In genomic region chr15:42348083-42348482, GRCh38 we compare ENCODE assay signal across 19 cellular contexts. TPM values are rescaled to one million over a fixed set of nuclear protein-coding genes. Genes with fewer than 3 reads are reported as not detected.
A peak's percentile ranks its signal among the peaks of the same experiment; 100 is the strongest.
DNase-seq lines count a peak whose midpoint lies in the region; ATAC-seq, FAIRE-seq and TF ChIP-seq lines count a peak whose summit lies in the region.
"Had no signal": no experiment of that assay in that cellular context is flagged by ENCODE, and none has a peak within 500 bp of the region (broad histone marks: within the 10 kb centered on the region; RNA-seq: fewer than 3 reads in every experiment).

No MANE protein-coding gene starts in this region.

- no peaks in the 10 kb centered on the region for H3K9me3 ChIP-seq in hepatocyte (ENCODE audit: low read depth)
- H3K9me3 ChIP-seq in ovary: no peaks in the 10 kb centered on the region
- H3K9me3 ChIP-seq: BLaER1, thoracic aorta had no signal

- H3K9me3 Mint-ChIP-seq in T-cell: no peaks in the 10 kb centered on the region
- H3K9me3 Mint-ChIP-seq: neural progenitor cell had no signal

- no peaks in the 10 kb centered on the region for H3K9me2 ChIP-seq in hepatocyte (replicated peaks; ENCODE audit: insufficient read depth)

- H3K36me3 ChIP-seq in BJ (ENCODE audit: control insufficient read depth, insufficient read depth, low read length): peaks cover 5% of the 10 kb centered on the region
- peaks cover 7% of the 10 kb centered on the region for H3K36me3 ChIP-seq in bronchial epithelial cell (ENCODE audit: control insufficient read depth, insufficient read depth, low read length)
- H3K36me3 ChIP-seq in hepatocyte (replicated peaks; ENCODE audit: insufficient read depth, low read depth): no peaks in the 10 kb centered on the region
- H3K36me3 ChIP-seq in ovary: no peaks in the 10 kb centered on the region
- H3K36me3 ChIP-seq: neural progenitor cell had no signal

- no peaks in the 10 kb centered on the region for H3K27me3 ChIP-seq in BJ (ENCODE audit: control insufficient read depth, insufficient read depth, low read length)
- no peaks in the 10 kb centered on the region for H3K27me3 ChIP-seq in bronchial epithelial cell (ENCODE audit: control insufficient read depth, insufficient read depth, low read length)
- H3K27me3 ChIP-seq in hepatocyte: no peaks in the 10 kb centered on the region
- no peaks in the 10 kb centered on the region for H3K27me3 ChIP-seq in ovary
- H3K27me3 ChIP-seq: BLaER1, neural progenitor cell had no signal

- H3K4me1 Mint-ChIP-seq in T-cell: no peaks in the 10 kb centered on the region
- H3K4me1 Mint-ChIP-seq: neural progenitor cell had no signal

- no peaks in the 10 kb centered on the region for H4K20me1 ChIP-seq in hepatocyte (ENCODE audit: insufficient read depth, poor library complexity, severe bottlenecking)
- H4K20me1 ChIP-seq: BLaER1 had no signal

- no peaks in the 10 kb centered on the region for H3K27me3 Mint-ChIP-seq in T-cell

- TF ChIP-seq POLR2A in ovary (IDR thresholded peaks at IDR 0.05): no peak

- TF ChIP-seq CTCF in BJ (IDR thresholded peaks at IDR 0.05; ENCODE audit: insufficient read depth, low read depth, low read length): no peak
- TF ChIP-seq CTCF in bronchial epithelial cell (IDR thresholded peaks at IDR 0.05; ENCODE audit: insufficient read depth, low read length, severe bottlenecking): no peak
- no peak for TF ChIP-seq CTCF in hepatocyte (IDR thresholded peaks at IDR 0.05; ENCODE audit: poor library complexity)
- no peak for TF ChIP-seq CTCF in ovary (IDR thresholded peaks at IDR 0.05)

- CTCF ChIA-PET in BJ (lab: Yijun Ruan, JAX) (interaction anchor here (1.2 to 1.4 kb wide), 3 partner anchors 20 to 264 kb away, joined by 3 to 4 read pairs (median 3); no protein-coding TSS in a partner anchor), T-cell (lab: Charles Lee) (no interaction called here)

- H3K4me3 ChIP-seq in BJ (ENCODE audit: low read depth, low read length): no peak overlapping the region
- no peak overlapping the region for H3K4me3 ChIP-seq in bronchial epithelial cell (ENCODE audit: low read depth, low read length)
- no peak overlapping the region for H3K4me3 ChIP-seq in hepatocyte
- no peak overlapping the region for H3K4me3 ChIP-seq in ovary
- H3K4me3 ChIP-seq: BLaER1, neural progenitor cell, SK-N-MC, thoracic aorta had no signal

- POLR2A ChIA-PET in BJ (lab: Charles Lee): no interaction called here
- POLR2A ChIA-PET in T-cell (lab: Charles Lee): no interaction called here

- H2AFZ ChIP-seq in hepatocyte: no peak overlapping the region
- H2AFZ ChIP-seq: neural progenitor cell had no signal

- 77% methylated on average over 5 of the region's 5 CpGs for WGBS in hepatocyte (ENCODE audit: low lambda C conversion rate, missing lambda C conversion rate)
- WGBS in ovary, 3 donors: 93 to 96% (median 94%) methylated on average over 5 of the region's 5 CpGs

- no peak overlapping the region for H3K4me3 Mint-ChIP-seq in T-cell
- H3K4me3 Mint-ChIP-seq: neural progenitor cell had no signal

- H3K36me3 Mint-ChIP-seq in T-cell: peaks cover 66% of the 10 kb centered on the region
- H3K36me3 Mint-ChIP-seq: neural progenitor cell had no signal

- intact Hi-C loops in ovary (cut with DNase I): loop anchor here in 1 of 4 donors (5.0 kb wide), 1 partner anchor 884 kb away; no protein-coding TSS in a partner anchor

- H3K27ac ChIP-seq in hepatocyte (no peak overlapping the region), ovary (no peak overlapping the region)
- H3K27ac ChIP-seq: BLaER1, neural progenitor cell, SK-N-MC, thoracic aorta had no signal

- TF ChIP-seq EP300 in ovary (IDR thresholded peaks at IDR 0.05): no peak

- H3K4me2 ChIP-seq in hepatocyte: no peak overlapping the region
- H3K4me2 ChIP-seq: BLaER1, neural progenitor cell had no signal

- H3K27ac Mint-ChIP-seq in T-cell: no peak overlapping the region
- H3K27ac Mint-ChIP-seq: neural progenitor cell had no signal

- H3K79me2 ChIP-seq in hepatocyte: no peaks in the 10 kb centered on the region

- H3K4me1 ChIP-seq in hepatocyte (ENCODE audit: insufficient read depth) (no peaks in the 10 kb centered on the region), ovary (ENCODE audit: insufficient read depth) (no peaks in the 10 kb centered on the region)
- H3K4me1 ChIP-seq: neural progenitor cell had no signal

- peak; percentile 61 for DNase-seq in BJ (ENCODE audit: low read depth)
- DNase-seq in NCI-H226: peak; percentile 39
- DNase-seq in bronchial epithelial cell (ENCODE audit: low read depth): peak; percentile 51
- DNase-seq in kidney tubule cell (ENCODE audit: low spot score): peak; percentile 53
- no peak for DNase-seq in NCI-H526 (lab: John Stamatoyannopoulos, UW)
- no peak for DNase-seq in hepatocyte (ENCODE audit: low spot score)
- DNase-seq in ovary: no peak
- DNase-seq in T-cell: no peak
- DNase-seq: cortex of kidney; left colon; NCI-H1930; NCI-H524; retina; stimulated activated CD4-positive, alpha-beta T cell treated with anti-CD3 and anti-CD28 coated beads, Interleukin-1b, Interleukin-23, amount 100 ng/mL, for 48 hours had no signal

- FAIRE-seq in bronchial epithelial cell (lab: Jason Lieb, UNC): no peak

- no peak for ATAC-seq in T-cell (replicated peaks in 1 of 4)
- ATAC-seq: esophagus mucosa, left colon had no signal

RNA-seq across cellular contexts. Expression of gene CAPN3, which starts 11.2 kb away (rescaled TPM):
- polyA plus RNA-seq in BJ (2011; rRNA removed): 5.3 and 6.6 TPM in 2 replicates
- 1.0 and 1.1 TPM in 2 replicates for polyA minus RNA-seq in BJ (2011; rRNA and poly(A)+ RNA removed)
- 2.1 and 3.2 TPM in 2 replicates for total RNA-seq in bronchial epithelial cell
- 15.6 and 21.1 TPM in 2 replicates for total RNA-seq in hepatocyte
- 15.6 and 18.4 TPM in 2 replicates for polyA plus RNA-seq in hepatocyte
- total RNA-seq in ovary: 10 to 100 TPM in 3 of 7 donors, 1 to 10 TPM in 4; 6.4 to 19.1 (median 8.0) TPM
- polyA plus RNA-seq in ovary: 10 to 100 TPM in 1 of 2 donors, 1 to 10 TPM in 1; 7.9 to 14.1 TPM
- total RNA-seq in T-cell: 10 to 100 TPM; 13.4 to 19.8 (median 15.8) TPM

Comparison
In these comparisons a context has a peak if more than half of its experiments do, and no peak if none do; other contexts are left out.
1. DNase-seq: peak in BJ (single experiment), NCI-H226 (single experiment), bronchial epithelial cell (single experiment) and kidney tubule cell (single experiment); none in NCI-H526 (0 of 2), hepatocyte (single experiment), ovary (0 of 5) and T-cell (0 of 34).